In the genomic region with DNA sequence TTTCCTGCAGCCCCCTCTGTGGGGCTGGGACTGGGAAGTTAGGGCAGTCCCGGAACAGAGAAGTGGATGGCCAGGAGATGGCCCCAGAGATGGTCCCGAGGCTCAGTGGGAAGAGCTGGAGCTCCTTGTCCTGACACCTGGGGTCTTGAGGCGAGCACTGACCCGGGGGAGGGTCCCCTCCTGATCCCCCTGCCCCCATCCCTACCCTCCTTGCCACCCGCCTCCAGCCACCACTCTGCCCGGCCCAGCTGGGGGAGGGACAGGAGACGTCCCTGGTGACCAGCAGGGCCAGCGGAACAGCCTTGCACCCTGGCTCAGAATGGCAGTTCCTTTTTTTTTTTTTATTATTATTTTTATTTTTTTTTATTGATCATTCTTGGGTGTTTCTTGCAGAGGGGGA, we compare ENCODE assay signal across 23 cellular contexts.
"Had no signal": no experiment of that assay in that cellular context is flagged by ENCODE, and none has a peak within 500 bp of the region (broad histone marks: within the 10 kb centered on the region; RNA-seq: fewer than 3 reads in every experiment).

No MANE protein-coding gene starts in this region.

- H3K4me1 ChIP-seq: SJSA1 had no signal

- H3K9me3 ChIP-seq: MG63, SJSA1 had no signal

- ATAC-seq: Panc1, PC-3 had no signal

- H3K4me3 ChIP-seq: MG63, SJSA1, SK-N-MC had no signal

- H3K27me3 ChIP-seq: MG63, SJSA1 had no signal

- H3K27ac ChIP-seq: RWPE1, SJSA1, SK-N-MC had no signal

- DNase-seq: Karpas-422, KG1, MG63, NCI-H1092, NCI-H1105 treated with DMSO at 0.1 percent for 48 hours, NCI-H1417 treated with DMSO at 0.1 percent for 48 hours, NCI-H146, NCI-H1694 treated with DMSO at 0.1 percent for 48 hours, NCI-H1930, NCI-H2081, NCI-H2107, NCI-H2227 treated with DMSO at 0.1 percent for 48 hours, NCI-H510A, NCI-H524 treated with DMSO at 0.1 percent for 48 hours, NCI-H69, NCI-H774, PC-3, SHP77 treated with DMSO at 0.1 percent for 48 hours, T-helper 1 cell had no signal
